ENCODE assay signal across 10 cellular contexts in genomic region chr4:8221476-8221875, GRCh38. TPM values are rescaled to one million over a fixed set of nuclear protein-coding genes. Genes with fewer than 3 reads are reported as not detected.
DNase-seq lines count a peak whose midpoint lies in the region; ATAC-seq and TF ChIP-seq lines count a peak whose summit lies in the region.
"Had no signal": no experiment of that assay in that cellular context is flagged by ENCODE, and none has a peak within 500 bp of the region (broad histone marks: within the 10 kb centered on the region; RNA-seq: fewer than 3 reads in every experiment).

No MANE protein-coding gene starts in this region.

- H3T11ph ChIP-seq in H9 (ENCODE audit: low read length), result no peak overlapping the region

- H3K4me3 ChIP-seq in parathyroid adenoma (ENCODE audit: low read depth, low read length) (no peak overlapping the region), MM.1S (ENCODE audit: low read length) (no peak overlapping the region)
- H3K4me3 ChIP-seq: K562, testis had no signal

- H3K9me3 Mint-ChIP-seq in dendritic cell treated with granulocyte-macrophage colony-stimulating factor and Interleukin-4, amounts not matched to agents 40 ng/mL and 50 ng/mL, for 4 days, result no peaks in the 10 kb centered on the region
- no peaks in the 10 kb centered on the region for H3K9me3 Mint-ChIP-seq in H9

- peak overlapping the region; percentile 42 for H3K27ac Mint-ChIP-seq in dendritic cell treated with granulocyte-macrophage colony-stimulating factor and Interleukin-4, amounts not matched to agents 40 ng/mL and 50 ng/mL, for 4 days
- no peak overlapping the region for H3K27ac Mint-ChIP-seq in H9

- no peak overlapping the region for H3K23ac ChIP-seq in H9 (ENCODE audit: insufficient read length, low read depth, low read length)

- no peak overlapping the region for H4K5ac ChIP-seq in H9 (ENCODE audit: insufficient read length, low read depth, low read length)

- peaks cover 3% of the 10 kb centered on the region for H3K27me3 Mint-ChIP-seq in dendritic cell treated with granulocyte-macrophage colony-stimulating factor and Interleukin-4, amounts not matched to agents 40 ng/mL and 50 ng/mL, for 4 days
- H3K27me3 Mint-ChIP-seq in H9 (ENCODE audit: low read depth), result no peaks in the 10 kb centered on the region; the same call in 1 of the 2 replicates

- H3K27ac ChIP-seq in parathyroid adenoma, result peak overlapping the region; percentile 39
- H3K27ac ChIP-seq in MM.1S (ENCODE audit: low read length), result no peak overlapping the region; the same call in 1 of the 2 replicates
- no peak overlapping the region for H3K27ac ChIP-seq in H9 (ENCODE audit: insufficient read length, low read depth, low read length)
- H3K27ac ChIP-seq: testis had no signal

- H4K20me1 ChIP-seq in MM.1S (ENCODE audit: insufficient read depth, low read length) (no peaks in the 10 kb centered on the region), H9 (ENCODE audit: control insufficient read depth, insufficient read depth, insufficient read length) (no peaks in the 10 kb centered on the region)

- H2BK15ac ChIP-seq in H9 (ENCODE audit: low read depth, low read length), result no peak overlapping the region

- no peaks in the 10 kb centered on the region for H3F3A ChIP-seq in MM.1S (ENCODE audit: insufficient read depth, low read length)

- H3K18ac ChIP-seq in H9 (ENCODE audit: insufficient read length, low read depth, low read length), result no peak overlapping the region

- WGBS in H9 (ENCODE audit: extremely low coverage, insufficient read length, low lambda C conversion rate), result no CpG with 5 or more reads among the region's 5 CpGs

- no peak overlapping the region for H3K14ac ChIP-seq in H9 (ENCODE audit: insufficient read depth, low read length)

- no peaks in the 10 kb centered on the region for H3K23me2 ChIP-seq in H9 (ENCODE audit: insufficient read length, low read depth, low read length, poor library complexity, severe bottlenecking)

- H4K8ac ChIP-seq in H9 (replicated peaks; ENCODE audit: insufficient read length, low read depth, low read length), result no peak overlapping the region

- ATAC-seq in GM21529 (IDR thresholded peaks at IDR 0.05; ENCODE audit: unreplicated experiment) (no peak), HG03097 (IDR thresholded peaks at IDR 0.05; ENCODE audit: low FRiP score, unreplicated experiment) (no peak)
- ATAC-seq: K562 had no signal

- H3K36me3 ChIP-seq in parathyroid adenoma (ENCODE audit: control insufficient read depth, insufficient read depth, low read length), result no peaks in the 10 kb centered on the region
- H3K36me3 ChIP-seq in MM.1S (replicated peaks; ENCODE audit: insufficient read depth, low read length), result no peaks in the 10 kb centered on the region

- H2BK120ac ChIP-seq in H9 (ENCODE audit: low read depth, low read length, poor library complexity, severe bottlenecking), result no peak overlapping the region

- no peak overlapping the region for H3K56ac ChIP-seq in H9 (ENCODE audit: insufficient read length, low read depth, low read length)

- no peak overlapping the region for H2BK12ac ChIP-seq in H9 (ENCODE audit: insufficient read length, low read depth, low read length)

- no peak overlapping the region for H4K91ac ChIP-seq in H9 (ENCODE audit: insufficient read length, low read depth, low read length)

- no peak overlapping the region for H3K4me2 ChIP-seq in parathyroid adenoma (ENCODE audit: low read length)
- H3K4me2 ChIP-seq in MM.1S (ENCODE audit: low read depth, low read length), result no peak overlapping the region
- no peak overlapping the region for H3K4me2 ChIP-seq in H9 (ENCODE audit: insufficient read depth, insufficient read length, low read length)

- no peak overlapping the region for H2BK20ac ChIP-seq in H9 (ENCODE audit: low read depth, low read length, poor library complexity, severe bottlenecking)

- H3K4ac ChIP-seq in H9 (ENCODE audit: low read depth, low read length), result no peak overlapping the region

- H3K4me1 Mint-ChIP-seq in dendritic cell treated with granulocyte-macrophage colony-stimulating factor and Interleukin-4, amounts not matched to agents 40 ng/mL and 50 ng/mL, for 4 days (ENCODE audit: low read depth), result peaks cover 80% of the 10 kb centered on the region
- H3K4me1 Mint-ChIP-seq in H9, result peaks cover 14 to 18% of the 10 kb centered on the region in 2 experiments

- TF ChIP-seq CTCF in GM10266 (IDR thresholded peaks at IDR 0.05; ENCODE audit: control insufficient read depth, insufficient read depth, low read depth, missing control alignments) (no peak), parathyroid adenoma (IDR thresholded peaks at IDR 0.05) (no peak), MM.1S (IDR thresholded peaks at IDR 0.05; ENCODE audit: low read length) (no peak), H9 (conservative IDR thresholded peaks at IDR 0.05) (no peak)

- intact Hi-C loops in dendritic cell treated with granulocyte-macrophage colony-stimulating factor and Interleukin-4, amounts not matched to agents 40 ng/mL and 50 ng/mL, for 4 days (cut with micrococcal nuclease), result loop anchor here (2.0 kb wide), 1 partner anchor 15 kb away; no protein-coding TSS in a partner anchor

- no peaks in the 10 kb centered on the region for H3K9me2 ChIP-seq in MM.1S (replicated peaks; ENCODE audit: insufficient read depth, low read length)

- no peak overlapping the region for H3K9ac ChIP-seq in parathyroid adenoma
- no peak overlapping the region for H3K9ac ChIP-seq in MM.1S (ENCODE audit: low read length)
- H3K9ac ChIP-seq in H9 (ENCODE audit: extremely low read depth, insufficient read length, low read length), result no peak overlapping the region

- no peak overlapping the region for H3K4me3 Mint-ChIP-seq in dendritic cell treated with granulocyte-macrophage colony-stimulating factor and Interleukin-4, amounts not matched to agents 40 ng/mL and 50 ng/mL, for 4 days
- no peak overlapping the region for H3K4me3 Mint-ChIP-seq in H9

- no peak overlapping the region for H2BK5ac ChIP-seq in H9 (ENCODE audit: insufficient read length, low read length)

- DNase-seq in GM10266 (ENCODE audit: extremely low spot score) (peak; percentile 58), M059J (ENCODE audit: low read depth) (peak; percentile 23), MM.1S (no peak), H9 (no peak)
- DNase-seq: testis had no signal

- no peaks in the 10 kb centered on the region for H3K79me1 ChIP-seq in H9 (ENCODE audit: insufficient read depth, low read depth, low read length, poor library complexity, severe bottlenecking)

- peaks cover 97% of the 10 kb centered on the region for H3K36me3 Mint-ChIP-seq in dendritic cell treated with granulocyte-macrophage colony-stimulating factor and Interleukin-4, amounts not matched to agents 40 ng/mL and 50 ng/mL, for 4 days (ENCODE audit: low read depth)
- H3K36me3 Mint-ChIP-seq in H9 (ENCODE audit: insufficient read depth in 1 of 3, low read depth in 3 of 3), result no peaks in the 10 kb centered on the region

- H3K4me1 ChIP-seq in parathyroid adenoma (peaks cover 4% of the 10 kb centered on the region), MM.1S (ENCODE audit: low read length) (0 out of 2 replicates have a peak, but pooled peaks cover 6% of the 10 kb centered on the region), H9 (ENCODE audit: insufficient read depth, low read length) (peaks cover 3% of the 10 kb centered on the region)
- H3K4me1 ChIP-seq: testis had no signal

- H3K9me3 ChIP-seq in parathyroid adenoma (ENCODE audit: control insufficient read depth, low read length) (no peaks in the 10 kb centered on the region), MM.1S (replicated peaks; ENCODE audit: insufficient read depth, low read length) (no peaks in the 10 kb centered on the region), H9 (ENCODE audit: control insufficient read depth, low read depth, low read length) (no peaks in the 10 kb centered on the region)
- H3K9me3 ChIP-seq: testis had no signal

- H2AK5ac ChIP-seq in H9 (ENCODE audit: insufficient read length, low read length), result no peak overlapping the region

- H3K27me3 ChIP-seq in parathyroid adenoma (ENCODE audit: control insufficient read depth, insufficient read depth, low read length), result no peaks in the 10 kb centered on the region
- peaks cover 5% of the 10 kb centered on the region; the same call in 1 of the 2 replicates for H3K27me3 ChIP-seq in MM.1S (replicated peaks; ENCODE audit: insufficient read depth, low read length)
- H3K27me3 ChIP-seq in H9 (ENCODE audit: insufficient read depth, low read length), result no peaks in the 10 kb centered on the region
- H3K27me3 ChIP-seq: testis had no signal

- H2AFZ ChIP-seq in parathyroid adenoma (no peak overlapping the region), MM.1S (ENCODE audit: low read length) (no peak overlapping the region), H9 (ENCODE audit: low read length) (no peak overlapping the region)

- H3K79me2 ChIP-seq in parathyroid adenoma (no peaks in the 10 kb centered on the region), MM.1S (ENCODE audit: low read length) (no peaks in the 10 kb centered on the region), H9 (ENCODE audit: insufficient read depth, low read length) (no peaks in the 10 kb centered on the region)

RNA-seq across cellular contexts. Expression of gene SH3TC1, which starts 22.4 kb away (rescaled TPM):
- total RNA-seq in M059J (2014; rRNA removed; shearing (Covaris generic)), result 0.66 and 1.8 TPM in 2 replicates
- 0.39 and 0.74 TPM in 2 replicates for total RNA-seq in H9 (2021)

RNA-seq across cellular contexts. Expression of gene HTRA3, which starts 48.1 kb away (rescaled TPM):
- 0.81 and 3.2 TPM in 2 replicates for total RNA-seq in M059J (2014; rRNA removed; shearing (Covaris generic))
- 2.9 and 3.0 TPM in 2 replicates for total RNA-seq in H9 (2021)
- total RNA-seq: K562 had no signal

Comparison
In these comparisons a context has a peak if more than half of its experiments do, and no peak if none do; other contexts are left out.
1. DNase-seq: peak in GM10266 (single experiment) and M059J (single experiment); none in MM.1S (single experiment) and H9 (single experiment).